In the genomic region with DNA sequence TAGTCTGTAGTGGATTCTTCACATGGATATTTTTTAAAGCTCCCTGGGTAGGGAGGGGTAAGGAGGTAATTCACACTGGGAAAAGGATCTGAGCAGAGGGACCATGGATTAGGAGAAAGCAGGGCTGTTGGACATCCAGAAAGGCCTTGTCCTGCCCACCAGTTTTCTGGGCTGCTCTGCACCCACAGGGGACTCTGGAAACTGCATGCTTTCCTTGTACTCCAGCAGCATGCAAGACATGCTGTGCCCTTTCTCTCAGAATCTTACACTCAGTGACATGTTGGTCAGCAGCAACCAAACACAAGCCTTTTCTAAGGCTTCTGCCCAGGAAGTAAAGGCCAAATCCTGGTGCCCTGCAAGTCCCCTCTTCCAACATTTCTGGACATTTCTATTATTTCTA, we compare ENCODE assay signal across 10 cellular contexts. TPM values are rescaled to one million over a fixed set of nuclear protein-coding genes. Genes with fewer than 3 reads are reported as not detected.
DNase-seq lines count a peak whose midpoint lies in the region; ATAC-seq, FAIRE-seq and TF ChIP-seq lines count a peak whose summit lies in the region.
"Had no signal": no experiment of that assay in that cellular context is flagged by ENCODE, and none has a peak within 500 bp of the region (broad histone marks: within the 10 kb centered on the region; RNA-seq: fewer than 3 reads in every experiment).

No MANE protein-coding gene starts in this region.

- H3K4me3 ChIP-seq in GM12878 = no peak overlapping the region

- no peak for ATAC-seq in GM12878
- no peak for ATAC-seq in foreskin keratinocyte

- no peak overlapping the region for H2AFZ ChIP-seq in GM12878 (ENCODE audit: control insufficient read depth, low read depth, low read length)

- BruUV-seq in GM12878 (replicated peaks; lab: Mats Ljungman, UMichigan) = no TSS peak

- TF ChIP-seq CTCF in GM13977 (IDR thresholded peaks at IDR 0.05; ENCODE audit: extremely low read depth, insufficient read depth, missing control alignments) (no peak), GM12878 (IDR thresholded peaks at IDR 0.05 in 2 of 3, conservative IDR thresholded peaks at IDR 0.05 in 1 of 3; ENCODE audit: control insufficient read depth in 2 of 3, extremely low read depth in 1 of 3, insufficient read depth in 1 of 3, low read depth in 3 of 3, low read length in 3 of 3) (peak in 2 of 3 experiments; percentile 6 to 9; a peak in 1 of 6 replicates), foreskin keratinocyte (conservative IDR thresholded peaks at IDR 0.05) (no peak)

- no peaks in the 10 kb centered on the region for H3K36me3 ChIP-seq in GM12878 (ENCODE audit: control insufficient read depth in 2 of 2, insufficient read depth in 2 of 2, low read length in 1 of 2)

- RAD21 ChIA-PET in GM12878 (lab: Charles Lee; ENCODE audit: unreplicated experiment) = no interaction called here

- FAIRE-seq in GM12878 (lab: Jason Lieb, UNC) = no peak

- no peak overlapping the region for H3K4me2 ChIP-seq in GM12878 (ENCODE audit: control insufficient read depth, insufficient read depth)

- no peak for TF ChIP-seq EP300 in GM12878 (IDR thresholded peaks at IDR 0.05; ENCODE audit: borderline replicate concordance in 1 of 2, control insufficient read depth in 1 of 2, low read depth in 2 of 2, low read length in 2 of 2)

- in situ Hi-C loops in ACHN (cut with HindIII; ENCODE audit: low pct_ligation_motif_present, low pct_unique_long_range_greater_than_20kb, low sequenced_read_pairs) (no loop called here), GM13977 (cut with MboI; ENCODE audit: low pct_unique_long_range_greater_than_20kb, low sequenced_read_pairs, unreplicated experiment) (no loop called here), GM12878 (cut with MboI) (no loop called here)

- H3K9me3 ChIP-seq in GM12878 (replicated peaks; ENCODE audit: control insufficient read depth, insufficient read depth, low read length) = no peaks in the 10 kb centered on the region

- H3K79me2 ChIP-seq in GM12878 (ENCODE audit: control insufficient read depth, insufficient read depth, low read length) = peaks cover 10% of the 10 kb centered on the region

- no peak overlapping the region for H3K9ac ChIP-seq in GM12878 (ENCODE audit: control insufficient read depth, insufficient read depth, low read length)

- POLR2A ChIA-PET in GM12878 (lab: Charles Lee) = interaction anchor here (0.7 kb wide), 1 partner anchor 34 kb away, joined by 5 read pairs; no protein-coding TSS in a partner anchor

- H3K27me3 ChIP-seq in GM12878 (replicated peaks in 1 of 2; ENCODE audit: control insufficient read depth in 2 of 2, insufficient read depth in 2 of 2, low read length in 1 of 2) (no peaks in the 10 kb centered on the region), foreskin keratinocyte (peaks cover 10% of the 10 kb centered on the region)

- SMC1A ChIA-PET in GM12878 (lab: Charles Lee; ENCODE audit: uncharacterized antibody, unreplicated experiment) = interaction anchor here (0.6 kb wide), 1 partner anchor 130 kb away, joined by 3 read pairs; no protein-coding TSS in a partner anchor

- intact Hi-C loops in GM12878 (cut with micrococcal nuclease; ENCODE audit: unreplicated experiment) = loop anchor here (5.0 kb wide), 1 partner anchor 149 kb away; no protein-coding TSS in a partner anchor

- TF ChIP-seq POLR2A in GM12878 (IDR thresholded peaks at IDR 0.05; ENCODE audit: low read depth, low read length) = no peak

- peak; percentile 32 for DNase-seq in ACHN
- DNase-seq in GM13977 (ENCODE audit: low spot score) = peak; percentile 5
- DNase-seq in GM12878 (ENCODE audit: low read depth, low spot score) = no peak
- peak; percentile 45 for DNase-seq in inferior parietal cortex (ENCODE audit: extremely low spot score)
- DNase-seq in foreskin keratinocyte = no peak
- DNase-seq in activated naive CD4-positive, alpha-beta T cell (lab: John Stamatoyannopoulos, UW) = no peak
- no peak for DNase-seq in mucosa of gallbladder (ENCODE audit: low spot score)
- no peak for DNase-seq in putamen (ENCODE audit: low spot score)
- DNase-seq: naive B cell, NCI-H774 had no signal

- H3K4me1 ChIP-seq in GM12878 (ENCODE audit: control insufficient read depth, insufficient read depth, low read length) = peaks cover 7% of the 10 kb centered on the region; the same call in 1 of the 2 replicates
- H3K4me1 ChIP-seq in foreskin keratinocyte = no peaks in the 10 kb centered on the region

- CTCF ChIA-PET in GM12878 (lab: Yijun Ruan, JAX) = no interaction called here

- H3K27ac ChIP-seq in GM12878 (ENCODE audit: control insufficient read depth, insufficient read depth) (no peak overlapping the region), foreskin keratinocyte (no peak overlapping the region)

- H4K20me1 ChIP-seq in GM12878 (ENCODE audit: control insufficient read depth, insufficient read depth) = no peaks in the 10 kb centered on the region

- TF ChIP-seq RAD21 in GM12878 (IDR thresholded peaks at IDR 0.05; ENCODE audit: insufficient read depth, low read depth, low read length) = no peak

TF ChIP-seq in GM12878, 131 proteins besides CTCF, POLR2A, EP300 and RAD21:
- TF ChIP-seq FOXM1 (IDR thresholded peaks at IDR 0.05; ENCODE audit: low read depth, low read length) (no peak), TAF1 (IDR thresholded peaks at IDR 0.05; ENCODE audit: borderline replicate concordance, low read depth, low read length) (no peak), NFYA (IDR thresholded peaks at IDR 0.05; ENCODE audit: borderline replicate concordance, low read depth, low read length) (no peak), MEF2A (IDR thresholded peaks at IDR 0.05; ENCODE audit: insufficient read depth, low read depth, low read length) (no peak), HCFC1 (IDR thresholded peaks at IDR 0.05; ENCODE audit: low read length) (no peak)
- TF ChIP-seq, protein P1, sequence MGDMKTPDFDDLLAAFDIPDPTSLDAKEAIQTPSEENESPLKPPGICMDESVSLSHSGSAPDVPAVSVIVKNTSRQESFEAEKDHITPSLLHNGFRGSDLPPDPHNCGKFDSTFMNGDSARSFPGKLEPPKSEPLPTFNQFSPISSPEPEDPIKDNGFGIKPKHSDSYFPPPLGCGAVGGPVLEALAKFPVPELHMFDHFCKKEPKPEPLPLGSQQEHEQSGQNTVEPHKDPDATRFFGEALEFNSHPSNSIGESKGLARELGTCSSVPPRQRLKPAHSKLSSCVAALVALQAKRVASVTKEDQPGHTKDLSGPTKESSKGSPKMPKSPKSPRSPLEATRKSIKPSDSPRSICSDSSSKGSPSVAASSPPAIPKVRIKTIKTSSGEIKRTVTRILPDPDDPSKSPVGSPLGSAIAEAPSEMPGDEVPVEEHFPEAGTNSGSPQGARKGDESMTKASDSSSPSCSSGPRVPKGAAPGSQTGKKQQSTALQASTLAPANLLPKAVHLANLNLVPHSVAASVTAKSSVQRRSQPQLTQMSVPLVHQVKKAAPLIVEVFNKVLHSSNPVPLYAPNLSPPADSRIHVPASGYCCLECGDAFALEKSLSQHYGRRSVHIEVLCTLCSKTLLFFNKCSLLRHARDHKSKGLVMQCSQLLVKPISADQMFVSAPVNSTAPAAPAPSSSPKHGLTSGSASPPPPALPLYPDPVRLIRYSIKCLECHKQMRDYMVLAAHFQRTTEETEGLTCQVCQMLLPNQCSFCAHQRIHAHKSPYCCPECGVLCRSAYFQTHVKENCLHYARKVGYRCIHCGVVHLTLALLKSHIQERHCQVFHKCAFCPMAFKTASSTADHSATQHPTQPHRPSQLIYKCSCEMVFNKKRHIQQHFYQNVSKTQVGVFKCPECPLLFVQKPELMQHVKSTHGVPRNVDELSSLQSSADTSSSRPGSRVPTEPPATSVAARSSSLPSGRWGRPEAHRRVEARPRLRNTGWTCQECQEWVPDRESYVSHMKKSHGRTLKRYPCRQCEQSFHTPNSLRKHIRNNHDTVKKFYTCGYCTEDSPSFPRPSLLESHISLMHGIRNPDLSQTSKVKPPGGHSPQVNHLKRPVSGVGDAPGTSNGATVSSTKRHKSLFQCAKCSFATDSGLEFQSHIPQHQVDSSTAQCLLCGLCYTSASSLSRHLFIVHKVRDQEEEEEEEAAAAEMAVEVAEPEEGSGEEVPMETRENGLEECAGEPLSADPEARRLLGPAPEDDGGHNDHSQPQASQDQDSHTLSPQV (IDR thresholded peaks at IDR 0.05) = no peak

RNA-seq across cellular contexts. Expression of a gene that starts 2.5 kb away (rescaled TPM):
- total RNA-seq in GM12878 (2013; cell fraction: nucleolus; rRNA removed) = 30.8 and 31.4 TPM in 2 replicates
- total RNA-seq in GM12878 (2014; rRNA removed) (9.8 and 11.2 TPM in 2 replicates), GM12878 (2014; rRNA removed; fragmentation: Illumina TruSeq; extraction: Trizol) (10.1 and 10.7 TPM in 2 replicates), GM12878 (2021) (12.6 and 15.3 TPM in 2 replicates), foreskin keratinocyte (4.0 and 4.5 TPM in 2 replicates), mucosa of gallbladder (57.6 TPM)
- 3.5 TPM for polyA plus RNA-seq in GM12878 (2011; ENCODE audit: low read depth)
- polyA plus RNA-seq in GM12878 (2011; rRNA removed) (6.1 and 6.6 TPM in 2 replicates), GM12878 (2014; fragmentation: Illumina TruSeq; extraction: Trizol) (8.9 and 10.1 TPM in 2 replicates), GM12878 (2014; fragmentation: Nextera tagmentation; extraction: Ambion mirVana) (1 to 10 TPM; 2.2 to 2.6 TPM), GM12878 (2014; rRNA removed) (5.7 and 7.4 TPM in 2 replicates), GM12878 (2016; fragmentation: Nextera tagmentation; extraction: Ambion mirVana) (1 to 10 TPM; 3.7 to 3.8 TPM), foreskin keratinocyte (1.2 and 1.3 TPM in 2 replicates)
- 5.3 and 5.8 TPM in 2 replicates for polyA plus RNA-seq in GM12878 (2011; cell fraction: cytosol; rRNA removed)
- 12.7 and 15.7 TPM in 2 replicates for polyA plus RNA-seq in GM12878 (2011; cell fraction: nucleus; rRNA removed)
- 4.5 and 5.7 TPM in 2 replicates for polyA plus RNA-seq in GM12878 (2012)
- 14.2 and 20.3 TPM in 2 replicates for polyA minus RNA-seq in GM12878 (2011; rRNA and poly(A)+ RNA removed)
- 5.3 and 5.7 TPM in 2 replicates for polyA minus RNA-seq in GM12878 (2011; cell fraction: cytosol; rRNA and poly(A)+ RNA removed)
- 11.2 and 14.3 TPM in 2 replicates for polyA minus RNA-seq in GM12878 (2011; cell fraction: nucleus; rRNA and poly(A)+ RNA removed)

Comparison
In these comparisons a context has a peak if more than half of its experiments do, and no peak if none do; other contexts are left out.
1. DNase-seq: peak in ACHN (single experiment), GM13977 (single experiment) and inferior parietal cortex (single experiment); none in GM12878 (single experiment), foreskin keratinocyte (0 of 2), activated naive CD4-positive, alpha-beta T cell (0 of 4), mucosa of gallbladder (single experiment) and putamen (single experiment).
2. CTCF ChIP-seq: peak in GM12878 (2 of 3); none in GM13977 (single experiment) and foreskin keratinocyte (single experiment).